Comparison of ENCODE assay signal across 8 cellular contexts in the genomic region with DNA sequence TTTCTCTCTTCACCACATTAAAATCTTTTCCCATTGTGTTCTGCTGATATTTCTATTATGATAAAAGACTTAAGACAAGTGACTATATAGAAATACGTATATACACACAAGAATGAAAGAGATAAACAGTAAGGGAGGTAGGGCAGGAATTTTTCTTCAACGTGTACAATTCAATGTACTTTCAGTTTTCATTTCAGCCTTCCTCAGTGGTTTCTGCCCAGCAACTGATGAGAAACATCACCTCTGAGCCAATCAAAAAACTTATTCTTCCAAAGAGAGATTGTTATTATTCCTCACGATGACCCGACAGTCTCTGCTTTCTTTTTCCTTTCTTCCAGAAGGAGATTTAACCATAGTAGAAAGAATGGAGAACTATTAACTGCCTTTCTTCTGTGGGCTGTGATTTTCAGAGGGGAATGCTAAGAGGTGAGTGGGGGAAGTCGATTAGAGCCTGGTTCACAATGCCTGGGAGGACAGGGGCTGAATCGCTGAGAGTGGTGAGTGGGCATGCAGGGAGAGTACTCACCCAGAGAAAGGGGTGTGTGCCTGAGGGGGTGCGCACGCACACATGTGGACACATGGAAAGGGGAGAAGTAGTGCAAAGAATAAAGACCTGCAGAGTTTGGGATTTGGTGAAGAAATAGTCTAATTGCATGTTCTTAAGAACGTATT. TPM values are rescaled to one million over a fixed set of nuclear protein-coding genes. Genes with fewer than 3 reads are reported as not detected.
DNase-seq lines count a peak whose midpoint lies in the region; ATAC-seq and TF ChIP-seq lines count a peak whose summit lies in the region.

A gene (plus strand): TSS at position 289 of the 672 bp plus-strand sequence. CDS start 3,289 bp downstream, outside the sequence.

- H3K27me3 ChIP-seq in BJ (ENCODE audit: control insufficient read depth, insufficient read depth, low read length) (no peaks in the 10 kb centered on the region), duodenal mucosa (ENCODE audit: control insufficient read depth in 1 of 2, insufficient read depth in 2 of 2, low read length in 2 of 2) (no peaks in the 10 kb centered on the region), right lobe of liver (no peaks in the 10 kb centered on the region)

- WGBS in right lobe of liver (ENCODE audit: insufficient coverage, low coverage, low lambda C conversion rate, missing lambda C conversion rate), result 0% methylated on average over 9 of the region's 9 CpGs

- peak within 1 kb of the TSS; percentile 76 to 83 for H3K9ac ChIP-seq in duodenal mucosa (ENCODE audit: low read depth in 1 of 2, low read length in 2 of 2)

- ATAC-seq in HG03432 (IDR thresholded peaks at IDR 0.05; ENCODE audit: unreplicated experiment) (peak; percentile 90), right lobe of liver (peak; percentile 92 to 97 (median 96))

- TF ChIP-seq CTCF in BJ (IDR thresholded peaks at IDR 0.05; ENCODE audit: insufficient read depth, low read depth, low read length) (no peak), right lobe of liver (IDR thresholded peaks at IDR 0.05) (no peak)

- intact Hi-C loops in right lobe of liver (cut with DNase I), result no loop called here

- peak within 1 kb of the TSS; percentile 47 for H3K4me3 ChIP-seq in BJ (ENCODE audit: low read depth, low read length)
- H3K4me3 ChIP-seq in duodenal mucosa (ENCODE audit: low read depth in 1 of 2, low read length in 2 of 2), result peak within 1 kb of the TSS; percentile 78 to 82
- peak within 1 kb of the TSS; percentile 32 to 61 (median 56) for H3K4me3 ChIP-seq in right lobe of liver

- H3K27ac ChIP-seq in duodenal mucosa (ENCODE audit: low read depth, low read length), result peak within 1 kb of the TSS; percentile 59
- peak within 1 kb of the TSS; percentile 78 to 91 (median 81) for H3K27ac ChIP-seq in right lobe of liver

- H3K4me1 ChIP-seq in duodenal mucosa (ENCODE audit: control insufficient read depth in 1 of 2, insufficient read depth in 2 of 2, low read length in 2 of 2) (peaks cover 17 to 18% of the 10 kb centered on the region in 2 donors), right lobe of liver (peaks cover 0 to 11% (median 3%) of the 10 kb centered on the region in 4 donors)

- no peaks in the 10 kb centered on the region for H3K9me3 ChIP-seq in duodenal mucosa (ENCODE audit: control insufficient read depth in 1 of 2, low read length in 2 of 2)
- no peaks in the 10 kb centered on the region for H3K9me3 ChIP-seq in right lobe of liver

- no peaks in the 10 kb centered on the region for H3K36me3 ChIP-seq in BJ (ENCODE audit: control insufficient read depth, insufficient read depth, low read length)
- peaks cover 3 to 18% of the 10 kb centered on the region in 2 donors for H3K36me3 ChIP-seq in duodenal mucosa (ENCODE audit: control insufficient read depth in 1 of 2, insufficient read depth in 2 of 2, low read length in 2 of 2)
- H3K36me3 ChIP-seq in right lobe of liver, result peaks cover 0 to 6% (median 1%) of the 10 kb centered on the region in 4 donors

- no peak for TF ChIP-seq POLR2A in right lobe of liver (IDR thresholded peaks at IDR 0.05)

- CTCF ChIA-PET in BJ (lab: Yijun Ruan, JAX), result no interaction called here

- no peak for DNase-seq in BJ (ENCODE audit: low read depth)
- DNase-seq in GM19238 (ENCODE audit: insufficient read length, low spot score), result peak; percentile 49
- DNase-seq in NCI-H69 (lab: John Stamatoyannopoulos, UW), result peak; percentile 70
- peak; percentile 41 to 50 for DNase-seq in activated CD4-positive, alpha-beta T cell treated with anti-CD3 and anti-CD28 coated beads, Interleukin-2, amount 50 U/mL, for 4 hours
- peak; percentile 61 to 70 (median 65) for DNase-seq in right lobe of liver
- DNase-seq in stimulated activated CD4-positive, alpha-beta T cell treated with anti-CD3 and anti-CD28 coated beads, Interleukin-4, amount 100 ng/mL, for 48 hours (ENCODE audit: low read depth in 2 of 2), result peak; percentile 53 to 64

- POLR2A ChIA-PET in BJ (lab: Charles Lee), result no interaction called here

RNA-seq across cellular contexts. Expression of the gene that starts here (rescaled TPM):
- polyA plus RNA-seq in BJ (2011; rRNA removed), result 17.3 and 18.4 TPM in 2 replicates
- 8.9 and 21.7 TPM in 2 replicates for polyA minus RNA-seq in BJ (2011; rRNA and poly(A)+ RNA removed)
- 10 to 100 TPM in 4 of 6 experiments, 1 to 10 TPM in 2; 9.0 to 15.9 (median 10.6) TPM for total RNA-seq in right lobe of liver
